ENCODE assay signal across 1 cellular context in genomic region chr15:75171408-75171807, GRCh38.
TF ChIP-seq lines count a peak whose summit lies in the region.

No MANE protein-coding gene starts in this region.

TF ChIP-seq in GM23338, 12 proteins besides CTCF, POLR2A, EP300 and RAD21:
- no peak for TF ChIP-seq ZNF462 (CRISPR knock-in tag; IDR thresholded peaks at IDR 0.05)
- no peak for TF ChIP-seq NANOG (IDR thresholded peaks at IDR 0.05; ENCODE audit: borderline replicate concordance)
- TF ChIP-seq STAT1 (IDR thresholded peaks at IDR 0.05; ENCODE audit: unreplicated experiment) = no peak
- no peak for TF ChIP-seq POLR2AphosphoS5 (IDR thresholded peaks at IDR 0.05; ENCODE audit: low read depth)
- TF ChIP-seq ZNF114 (CRISPR knock-in tag; IDR thresholded peaks at IDR 0.05) = no peak
- TF ChIP-seq REST (IDR thresholded peaks at IDR 0.05; ENCODE audit: unreplicated experiment) = no peak
- no peak for TF ChIP-seq ETS1 (IDR thresholded peaks at IDR 0.05)
- TF ChIP-seq JUNB (IDR thresholded peaks at IDR 0.05; ENCODE audit: unreplicated experiment) = no peak
- TF ChIP-seq ZNF331 (CRISPR knock-in tag; IDR thresholded peaks at IDR 0.05; ENCODE audit: low read depth) = no peak
- TF ChIP-seq EZH2 (IDR thresholded peaks at IDR 0.05; ENCODE audit: low read depth, unreplicated experiment) = no peak
- no peak for TF ChIP-seq CREB1 (CRISPR knock-in tag; IDR thresholded peaks at IDR 0.05; ENCODE audit: low read depth)
- no peak for TF ChIP-seq EZH2phosphoT487 (IDR thresholded peaks at IDR 0.05; ENCODE audit: unreplicated experiment)
